Comparison of ENCODE assay signal across 8 cellular contexts in genomic region chr3:61381745-61382392, GRCh38.
DNase-seq lines count a peak whose midpoint lies in the region; ATAC-seq and TF ChIP-seq lines count a peak whose summit lies in the region.

No MANE protein-coding gene starts in this region.

- intact Hi-C loops in Calu3 (cut with micrococcal nuclease; ENCODE audit: unreplicated experiment) (loop anchor here (10.0 kb wide), 2 partner anchors 1807 to 1957 kb away; no protein-coding TSS in a partner anchor), PC-9 (cut with micrococcal nuclease; ENCODE audit: unreplicated experiment) (no loop called here)

- H3F3A ChIP-seq in PC-9 (ENCODE audit: insufficient read depth, low read depth) = no peaks in the 10 kb centered on the region

- BruUV-seq in Calu3 (replicated peaks; lab: Mats Ljungman, UMichigan) = no TSS peak
- no TSS peak for BruUV-seq in PC-9 (replicated peaks; lab: Mats Ljungman, UMichigan)

- H3K9me2 ChIP-seq in PC-9 (ENCODE audit: insufficient read depth) = no peaks in the 10 kb centered on the region

- no peak overlapping the region for H2AFZ ChIP-seq in PC-9

- H4K20me1 ChIP-seq in PC-9 (ENCODE audit: insufficient read depth) = no peaks in the 10 kb centered on the region

- H3K9me3 Mint-ChIP-seq in Calu3 (ENCODE audit: low read depth, unreplicated experiment) (peaks cover 11% of the 10 kb centered on the region), naive B cell (no peaks in the 10 kb centered on the region)

- H3K4me3 ChIP-seq in PC-9 (no peak overlapping the region), epithelial cell of esophagus (ENCODE audit: low read length) (no peak overlapping the region)

- ATAC-seq in GM19025 (IDR thresholded peaks at IDR 0.05; ENCODE audit: low read depth, unreplicated experiment) = peak; percentile 79
- ATAC-seq in HG03103 (IDR thresholded peaks at IDR 0.05; ENCODE audit: low read depth, unreplicated experiment) = peak; percentile 92
- no peak for ATAC-seq in naive B cell (ENCODE audit: low read depth in 2 of 2)
- no peak for ATAC-seq in GM21360 (IDR thresholded peaks at IDR 0.05; ENCODE audit: unreplicated experiment)

- H3K4me1 ChIP-seq in PC-9 (replicated peaks; ENCODE audit: insufficient read depth) = no peaks in the 10 kb centered on the region

- peak; percentile 8 for TF ChIP-seq CTCF in Calu3 (IDR thresholded peaks at IDR 0.05; ENCODE audit: unreplicated experiment)
- peak; percentile 69 for TF ChIP-seq CTCF in PC-9 (conservative IDR thresholded peaks at IDR 0.05)
- TF ChIP-seq CTCF in epithelial cell of esophagus (IDR thresholded peaks at IDR 0.05; ENCODE audit: insufficient read depth, low read depth, low read length, missing control alignments) = peak; percentile 57

- CTCF ChIA-PET in Calu3 (lab: Charles Lee) = interaction anchor here (0.6 to 1.1 kb wide), 2 partner anchors 992 to 1806 kb away, joined by 3 to 4 read pairs; no protein-coding TSS in a partner anchor
- CTCF ChIA-PET in PC-9 (lab: Charles Lee) = interaction anchor here (0.6 to 1.1 kb wide), 3 partner anchors 117 to 807 kb away, joined by 4 to 7 read pairs (median 4); no protein-coding TSS in a partner anchor

- no peak overlapping the region for H3K4me2 ChIP-seq in PC-9

- no peak overlapping the region for H3K27ac ChIP-seq in PC-9

- no peaks in the 10 kb centered on the region for H3K27me3 ChIP-seq in PC-9 (ENCODE audit: insufficient read depth, low read depth)

- H3K27ac Mint-ChIP-seq in Calu3 (ENCODE audit: unreplicated experiment) (no peak overlapping the region), naive B cell (no peak overlapping the region)

- H3K9me3 ChIP-seq in PC-9 (ENCODE audit: insufficient read depth, low read depth) = no peaks in the 10 kb centered on the region

- H3K36me3 ChIP-seq in PC-9 (ENCODE audit: low read depth) = no peaks in the 10 kb centered on the region

- no peak overlapping the region for H3K4me3 Mint-ChIP-seq in Calu3 (ENCODE audit: low read depth, unreplicated experiment)
- H3K4me3 Mint-ChIP-seq in naive B cell = no peak overlapping the region

- no peaks in the 10 kb centered on the region for H3K4me1 Mint-ChIP-seq in Calu3 (ENCODE audit: low read depth, unreplicated experiment)
- peaks cover 0 to 5% (median 0%) of the 10 kb centered on the region in 3 donors for H3K4me1 Mint-ChIP-seq in naive B cell

- POLR2A ChIA-PET in PC-9 (lab: Charles Lee; ENCODE audit: unreplicated experiment) = interaction anchor here (0.7 kb wide), 1 partner anchor 200 kb away, joined by 5 read pairs; no protein-coding TSS in a partner anchor

- no peak for DNase-seq in Calu3
- DNase-seq in PC-9 = peak in 1 of 2 experiments; percentile 39
- DNase-seq in epithelial cell of esophagus (ENCODE audit: low read depth) = peak; percentile 53
- DNase-seq in naive B cell = peak; percentile 20
- no peak for DNase-seq in amniotic stem cell (lab: John Stamatoyannopoulos, UW)

- H3K36me3 Mint-ChIP-seq in Calu3 (ENCODE audit: insufficient read depth, unreplicated experiment) (no peaks in the 10 kb centered on the region), naive B cell (no peaks in the 10 kb centered on the region)

- H3K79me2 ChIP-seq in PC-9 (ENCODE audit: low read depth) = no peaks in the 10 kb centered on the region

- H3K27me3 Mint-ChIP-seq in Calu3 (ENCODE audit: unreplicated experiment) = no peaks in the 10 kb centered on the region
- peaks cover 6 to 20% (median 8%) of the 10 kb centered on the region in 3 donors for H3K27me3 Mint-ChIP-seq in naive B cell

Comparison
In these comparisons a context has a peak if more than half of its experiments do, and no peak if none do; other contexts are left out.
1. DNase-seq: peak in epithelial cell of esophagus (single experiment) and naive B cell (single experiment); none in Calu3 (single experiment) and amniotic stem cell (single experiment).
2. CTCF ChIP-seq: peak in every context shown above with its lines; median percentile 69 in PC-9; 57 in epithelial cell of esophagus; 8 in Calu3.
3. ATAC-seq: peak in GM19025 (single experiment) and HG03103 (single experiment); none in naive B cell (0 of 2) and GM21360 (single experiment).